In genomic region chr2:144519934-144520717, GRCh38 we compare ENCODE assay signal across 8 cellular contexts. TPM values are rescaled to one million over a fixed set of nuclear protein-coding genes. Genes with fewer than 3 reads are reported as not detected.
A peak's percentile ranks its signal among the peaks of the same experiment; 100 is the strongest.
DNase-seq lines count a peak whose midpoint lies in the region; ATAC-seq and TF ChIP-seq lines count a peak whose summit lies in the region.

ZEB2 (minus strand) TSS chr2:144520119; CDS start chr2:144517350, 2,769 bp downstream.

- intact Hi-C loops in left ventricle myocardium inferior (cut with micrococcal nuclease), result loop anchor here (10.0 kb wide), 2 partner anchors 195 to 355 kb away; no protein-coding TSS in a partner anchor
- intact Hi-C loops in posterior vena cava (cut with DNase I), result loop anchor here (5.0 to 10.0 kb wide), 4 partner anchors 73 to 1235 kb away; a partner anchor contains a TSS

- peak; percentile 66 for TF ChIP-seq CTCF in left ventricle myocardium inferior (IDR thresholded peaks at IDR 0.05; ENCODE audit: borderline replicate concordance)

- peak within 1 kb of the TSS; percentile 85 for H3K4me3 ChIP-seq in left ventricle myocardium inferior

- peak; percentile 67 for DNase-seq in activated effector memory CD4-positive, alpha-beta T cell treated with anti-CD3 and anti-CD28 coated beads, Interleukin-2, amount 50 U/mL, for 16 hours
- DNase-seq in activated effector memory CD4-positive, alpha-beta T cell treated with Interleukin-2 at 50 U/mL for 16 hours, result no peak
- DNase-seq in NCI-H748 (lab: John Stamatoyannopoulos, UW; ENCODE audit: unreplicated experiment) (peak; percentile 70), amniotic stem cell (lab: John Stamatoyannopoulos, UW) (peak; percentile 76), left ventricle myocardium inferior (peak; percentile 54), posterior vena cava (ENCODE audit: low spot score) (peak; percentile 84)

- H3K27me3 ChIP-seq in left ventricle myocardium inferior (ENCODE audit: low read depth), result peaks cover 6% of the 10 kb centered on the region

- no peaks in the 10 kb centered on the region for H3K36me3 ChIP-seq in left ventricle myocardium inferior

- H3K27ac ChIP-seq in left ventricle myocardium inferior (replicated peaks), result peak within 1 kb of the TSS; percentile 98

- H3K4me1 ChIP-seq in left ventricle myocardium inferior, result peaks cover 63% of the 10 kb centered on the region

- H3K9me3 ChIP-seq in left ventricle myocardium inferior (replicated peaks), result no peaks in the 10 kb centered on the region

- no peak for ATAC-seq in HG03439 (IDR thresholded peaks at IDR 0.05; ENCODE audit: unreplicated experiment)
- no peak for ATAC-seq in GM21528 (IDR thresholded peaks at IDR 0.05; ENCODE audit: low FRiP score, unreplicated experiment)

RNA-seq across cellular contexts. Expression of gene ZEB2, which starts in this region (rescaled TPM):
- total RNA-seq in left ventricle myocardium inferior, result 89.1 TPM
- total RNA-seq in posterior vena cava, result 100 to 1,000 TPM; 246 to 288 TPM
